Comparison of ENCODE assay signal across 8 cellular contexts in the genomic region with DNA sequence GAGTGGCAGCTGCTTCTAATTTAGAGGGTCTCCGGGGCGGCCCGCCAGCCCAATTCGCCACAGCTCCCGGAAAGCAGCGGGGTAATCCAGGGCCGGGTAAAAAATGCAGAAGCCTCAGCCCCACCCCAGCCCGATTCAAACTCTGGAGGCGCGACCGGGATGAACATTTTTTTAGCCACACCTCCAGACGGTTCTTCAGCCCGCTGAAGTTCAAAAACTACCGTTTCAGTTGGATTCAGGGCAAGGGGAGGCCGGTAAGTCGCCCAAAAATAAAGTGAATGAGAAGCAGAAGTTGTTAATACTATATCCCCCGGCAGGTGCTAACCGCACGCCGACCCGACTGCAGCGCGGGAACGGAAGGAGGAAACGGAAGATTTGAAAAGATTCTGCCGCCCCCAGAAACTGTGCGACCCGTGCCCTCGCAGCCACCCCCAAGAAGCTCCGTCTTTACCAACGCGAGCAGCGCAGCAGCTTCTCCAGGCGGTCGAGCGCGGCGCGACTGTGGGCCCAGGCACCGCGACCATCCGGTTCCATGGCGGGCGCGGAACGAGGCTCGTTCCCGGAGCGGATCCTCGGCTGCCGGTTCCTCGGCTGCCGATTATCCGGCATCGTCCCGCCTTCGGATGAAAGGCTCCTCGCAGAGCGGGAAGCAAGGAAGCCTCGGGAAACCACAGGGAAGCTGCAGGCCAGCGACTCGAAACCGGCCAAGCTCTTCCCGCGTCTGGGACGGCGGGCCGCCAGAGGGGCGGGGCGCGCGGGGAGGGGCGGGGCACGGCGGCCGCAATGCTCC. TPM values are rescaled to one million over a fixed set of nuclear protein-coding genes. Genes with fewer than 3 reads are reported as not detected.
DNase-seq lines count a peak whose midpoint lies in the region; ATAC-seq and TF ChIP-seq lines count a peak whose summit lies in the region.

TSS of gene BARD1 (minus strand) at position 723 of the 790 bp plus-strand sequence. CDS start at position 609, 114 bp downstream.

- peak; percentile 73 for DNase-seq in NCI-H82 (lab: John Stamatoyannopoulos, UW)
- no peak for DNase-seq in NCI-H82 treated with DMSO at 0.1 percent for 48 hours (lab: John Stamatoyannopoulos, UW; ENCODE audit: unreplicated experiment)
- DNase-seq in NCI-H1694 treated with DMSO at 0.1 percent for 48 hours (lab: John Stamatoyannopoulos, UW): peak; percentile 54
- DNase-seq in activated CD4-positive, CD25-positive, alpha-beta regulatory T cell (lab: John Stamatoyannopoulos, UW): peak; percentile 31 to 46 (median 39)
- peak in 2 of 3 experiments; percentile 13 to 25 for DNase-seq in stimulated activated CD4-positive, alpha-beta T cell treated with anti-CD3 and anti-CD28 coated beads, TNF-alpha, amount 100 ng/mL, for 4 hours (ENCODE audit: low read depth in 3 of 3)

- H3K36me3 ChIP-seq in liver (ENCODE audit: control insufficient read depth in 4 of 4, insufficient read depth in 3 of 4, low read depth in 1 of 4, low read length in 3 of 4): no peaks in the 10 kb centered on the region

- intact Hi-C loops in dendritic cell treated with granulocyte-macrophage colony-stimulating factor and Interleukin-4, amounts not matched to agents 40 ng/mL and 50 ng/mL, for 4 days (cut with micrococcal nuclease): loop anchor here (5.0 kb wide), 1 partner anchor 503 kb away; the partner anchor contains the start of gene ATIC

- H3K27ac Mint-ChIP-seq in dendritic cell treated with granulocyte-macrophage colony-stimulating factor and Interleukin-4, amounts not matched to agents 40 ng/mL and 50 ng/mL, for 4 days: peak within 1 kb of the TSS; percentile 87

- no peak for TF ChIP-seq RAD21 in liver (IDR thresholded peaks at IDR 0.05)

- H3K4me1 ChIP-seq in liver (ENCODE audit: control insufficient read depth in 4 of 4, insufficient read depth in 4 of 4, low read length in 3 of 4): peaks cover 0 to 23% (median 4%) of the 10 kb centered on the region in 4 donors

- peaks cover 8% of the 10 kb centered on the region for H3K36me3 Mint-ChIP-seq in dendritic cell treated with granulocyte-macrophage colony-stimulating factor and Interleukin-4, amounts not matched to agents 40 ng/mL and 50 ng/mL, for 4 days (ENCODE audit: low read depth)

- no peak for TF ChIP-seq CTCF in liver (IDR thresholded peaks at IDR 0.05; ENCODE audit: low read depth, low read length, missing input control)

- peak within 1 kb of the TSS; percentile 66 to 81 for H3K9ac ChIP-seq in liver (ENCODE audit: low read depth in 1 of 2, low read length in 2 of 2)

- no peaks in the 10 kb centered on the region for H3K27me3 ChIP-seq in liver (ENCODE audit: control insufficient read depth in 4 of 4, insufficient read depth in 4 of 4, low read length in 3 of 4)

- peaks cover 12% of the 10 kb centered on the region for H3K27me3 Mint-ChIP-seq in dendritic cell treated with granulocyte-macrophage colony-stimulating factor and Interleukin-4, amounts not matched to agents 40 ng/mL and 50 ng/mL, for 4 days

- H3K9me3 Mint-ChIP-seq in dendritic cell treated with granulocyte-macrophage colony-stimulating factor and Interleukin-4, amounts not matched to agents 40 ng/mL and 50 ng/mL, for 4 days: no peaks in the 10 kb centered on the region

- peak within 1 kb of the TSS; percentile 99 for H3K4me3 Mint-ChIP-seq in dendritic cell treated with granulocyte-macrophage colony-stimulating factor and Interleukin-4, amounts not matched to agents 40 ng/mL and 50 ng/mL, for 4 days

- peak within 1 kb of the TSS; percentile 68 to 94 (median 86) for H3K4me3 ChIP-seq in liver (ENCODE audit: low read depth in 1 of 3, low read length in 3 of 3)

- peaks cover 26% of the 10 kb centered on the region for H3K4me1 Mint-ChIP-seq in dendritic cell treated with granulocyte-macrophage colony-stimulating factor and Interleukin-4, amounts not matched to agents 40 ng/mL and 50 ng/mL, for 4 days (ENCODE audit: low read depth)

- no peaks in the 10 kb centered on the region for H3K9me3 ChIP-seq in liver (ENCODE audit: control insufficient read depth in 4 of 4, low read length in 3 of 4)

- under 1% methylated on average over 76 of the region's 76 CpGs for WGBS in liver

- ATAC-seq in HG02840 (IDR thresholded peaks at IDR 0.05; ENCODE audit: low FRiP score, unreplicated experiment): peak; percentile 22

- peak within 1 kb of the TSS; percentile 88 to 90 for H3K27ac ChIP-seq in liver (ENCODE audit: low read depth in 1 of 2, low read length in 2 of 2)

TF ChIP-seq in liver, 16 proteins besides CTCF, POLR2A, EP300 and RAD21:
- TF ChIP-seq YY1 (IDR thresholded peaks at IDR 0.05) (peak; percentile 64), SP1 (IDR thresholded peaks at IDR 0.05) (no peak)

RNA-seq across cellular contexts. Expression of gene BARD1, which starts in this region (rescaled TPM):
- total RNA-seq in liver: 10 to 100 TPM in 1 of 2 donors, 1 to 10 TPM in 1; 3.8 to 11.3 TPM
- 1 to 10 TPM in 1 of 2 donors, under 1 TPM in 1; 0.54 to 2.3 TPM for polyA plus RNA-seq in liver
